Comparison of ENCODE assay signal across 17 cellular contexts in genomic region chr2:238595750-238596570, GRCh38.
DNase-seq lines count a peak whose midpoint lies in the region; ATAC-seq and TF ChIP-seq lines count a peak whose summit lies in the region.
"Had no signal": no experiment of that assay in that cellular context is flagged by ENCODE, and none has a peak within 500 bp of the region (broad histone marks: within the 10 kb centered on the region; RNA-seq: fewer than 3 reads in every experiment).

No MANE protein-coding gene starts in this region.

- TF ChIP-seq POLR2A in HCT116 (IDR thresholded peaks at IDR 0.05; ENCODE audit: borderline replicate concordance, extremely low read depth, insufficient read depth, insufficient read length): no peak

- no peak for DNase-seq in HCT116 (ENCODE audit: low read depth, low spot score)
- no peak for DNase-seq in NCI-H1105 treated with DMSO at 0.1 percent for 48 hours (lab: John Stamatoyannopoulos, UW)
- no peak for DNase-seq in stimulated activated CD4-positive, alpha-beta T cell treated with anti-CD3 and anti-CD28 coated beads, Interleukin-12 subunit alpha, Interleukin-12 subunit beta, amount 100 ng/mL, for 4 hours
- DNase-seq: activated CD4-positive, alpha-beta T cell treated with anti-CD3 and anti-CD28 coated beads, Interleukin-2, amount 10 ng/mL, durations not matched to agents 7 days and 5 days; activated CD8-positive, alpha-beta memory T cell treated with anti-CD3 and anti-CD28 coated beads, Interleukin-2, amount 50 U/mL, for 48 hours; activated effector memory CD4-positive, alpha-beta T cell treated with anti-CD3 and anti-CD28 coated beads, Interleukin-2, amount 50 U/mL, for 16 hours; CD8-positive, alpha-beta memory T cell; KBM-7; left cardiac atrium; NCI-H2029 treated with DMSO at 0.1 percent for 48 hours; SHP77 treated with DMSO at 0.1 percent for 48 hours; stimulated activated CD8-positive, alpha-beta memory T cell treated with anti-CD3 and anti-CD28 coated beads, Interleukin-4, amount 100 ng/mL, for 48 hours; T-cell had no signal

- H3K9ac ChIP-seq in HCT116 (ENCODE audit: low read length) (no peak overlapping the region), stomach smooth muscle (ENCODE audit: low read length in 2 of 2) (peak overlapping the region in 1 of 2 donors; percentile 62)

- no peaks in the 10 kb centered on the region for H3K9me2 ChIP-seq in HCT116 (ENCODE audit: insufficient read depth)

- POLR2A ChIA-PET in HCT116 (lab: Charles Lee): no interaction called here

- TF ChIP-seq CTCF in HCT116 (IDR thresholded peaks at IDR 0.05 in 2 of 3, conservative IDR thresholded peaks at IDR 0.05 in 1 of 3; ENCODE audit: borderline replicate concordance in 1 of 3, insufficient read depth in 1 of 3, low read depth in 2 of 3, low read length in 2 of 3): no peak

- TF ChIP-seq RAD21 in HCT116 (IDR thresholded peaks at IDR 0.05; ENCODE audit: low read depth): no peak

- no peaks in the 10 kb centered on the region for H3K36me3 ChIP-seq in HCT116 (ENCODE audit: control insufficient read depth in 1 of 2, insufficient read depth in 2 of 2, low read length in 2 of 2)
- H3K36me3 ChIP-seq in esophagus (ENCODE audit: control insufficient read depth in 2 of 2, insufficient read depth in 2 of 2, low read length in 1 of 2): no peaks in the 10 kb centered on the region
- H3K36me3 ChIP-seq in muscle layer of duodenum (ENCODE audit: control insufficient read depth in 1 of 2, insufficient read depth in 2 of 2, low read length in 2 of 2): no peaks in the 10 kb centered on the region
- no peaks in the 10 kb centered on the region for H3K36me3 ChIP-seq in stomach smooth muscle (ENCODE audit: control insufficient read depth in 2 of 2, insufficient read depth in 2 of 2, low read length in 2 of 2)

- CTCF ChIA-PET in HCT116 (lab: Charles Lee): interaction anchor here (0.6 to 1.5 kb wide), 3 partner anchors 82 to 238 kb away, joined by 3 to 5 read pairs (median 4); no protein-coding TSS in a partner anchor

- H3K9me3 ChIP-seq in HCT116 (ENCODE audit: control insufficient read depth in 1 of 2, insufficient read depth in 1 of 2, low read depth in 1 of 2, low read length in 2 of 2) (no peaks in the 10 kb centered on the region), esophagus (ENCODE audit: control insufficient read depth in 2 of 2, insufficient read depth in 1 of 2, low read depth in 1 of 2, low read length in 1 of 2) (no peaks in the 10 kb centered on the region), muscle layer of duodenum (ENCODE audit: control insufficient read depth in 1 of 2, low read length in 2 of 2) (no peaks in the 10 kb centered on the region), stomach smooth muscle (ENCODE audit: control insufficient read depth in 2 of 2, low read length in 2 of 2) (no peaks in the 10 kb centered on the region)

- H4K20me1 ChIP-seq in HCT116 (ENCODE audit: insufficient read depth): no peaks in the 10 kb centered on the region

- no TSS peak for BruUV-seq in HCT116 (replicated peaks; lab: Mats Ljungman, UMichigan)

- peak overlapping the region; percentile 70; the same call in 1 of the 2 replicates for H3K4me2 ChIP-seq in HCT116 (ENCODE audit: low read length)

- H3K4me3 ChIP-seq in HCT116 (replicated peaks in 1 of 2; ENCODE audit: low read depth in 1 of 2, low read length in 2 of 2): no peak overlapping the region
- H3K4me3 ChIP-seq in esophagus (ENCODE audit: low read depth in 1 of 2, low read length in 2 of 2): no peak overlapping the region
- H3K4me3 ChIP-seq in muscle layer of duodenum (ENCODE audit: low read depth in 1 of 2, low read length in 2 of 2): no peak overlapping the region
- no peak overlapping the region for H3K4me3 ChIP-seq in stomach smooth muscle (ENCODE audit: low read length in 2 of 2)

- no peaks in the 10 kb centered on the region for H3K27me3 ChIP-seq in HCT116 (ENCODE audit: insufficient read depth, low read length)
- no peaks in the 10 kb centered on the region for H3K27me3 ChIP-seq in esophagus (ENCODE audit: control insufficient read depth in 1 of 2, insufficient read depth in 2 of 2, low read length in 2 of 2)
- no peaks in the 10 kb centered on the region for H3K27me3 ChIP-seq in muscle layer of duodenum (ENCODE audit: low read depth, low read length)
- H3K27me3 ChIP-seq in stomach smooth muscle (ENCODE audit: control insufficient read depth in 1 of 2, insufficient read depth in 2 of 2, low read length in 2 of 2): no peaks in the 10 kb centered on the region

- WGBS in esophagus, 2 donors: 75 to 83% methylated on average over 20 of the region's 20 CpGs

- RAD21 ChIA-PET in HCT116 (lab: Charles Lee; ENCODE audit: low non-redundant PET in 1 of 2, low total read pairs in 2 of 2, uncharacterized antibody in 2 of 2, unreplicated experiment in 2 of 2): no interaction called here

- H3K4me1 ChIP-seq in HCT116 (ENCODE audit: control insufficient read depth in 1 of 2, insufficient read depth in 2 of 2, low read length in 2 of 2) (peaks cover 23 to 38% of the 10 kb centered on the region in 2 experiments), esophagus (ENCODE audit: control insufficient read depth in 2 of 2, insufficient read depth in 2 of 2, low read length in 1 of 2) (peaks cover 0 to 10% of the 10 kb centered on the region in 2 donors), muscle layer of duodenum (ENCODE audit: control insufficient read depth in 1 of 2, insufficient read depth in 2 of 2, low read length in 2 of 2) (peaks cover 0 to 2% of the 10 kb centered on the region in 2 donors), stomach smooth muscle (ENCODE audit: control insufficient read depth, insufficient read depth, low read length) (peaks cover 40% of the 10 kb centered on the region)

- intact Hi-C loops in HCT116 (cut with micrococcal nuclease): no loop called here

- peak overlapping the region; percentile 70; the same call in 1 of the 2 replicates for H3K27ac ChIP-seq in HCT116 (ENCODE audit: low read depth, low read length)
- H3K27ac ChIP-seq in esophagus (ENCODE audit: low read depth in 2 of 2, low read length in 1 of 2): peak overlapping the region; percentile 33 to 61
- peak overlapping the region; percentile 18 for H3K27ac ChIP-seq in muscle layer of duodenum (ENCODE audit: low read length)
- peak overlapping the region; percentile 94 for H3K27ac ChIP-seq in stomach smooth muscle (ENCODE audit: low read length)

- H3K79me2 ChIP-seq in HCT116 (ENCODE audit: insufficient read depth, low read length): no peaks in the 10 kb centered on the region

- no peak overlapping the region for H2AFZ ChIP-seq in HCT116 (ENCODE audit: low read depth, low read length, poor library complexity, severe bottlenecking)

- no peak for ATAC-seq in HCT116
- ATAC-seq in HG03442 (IDR thresholded peaks at IDR 0.05; ENCODE audit: unreplicated experiment): no peak
- ATAC-seq: T-cell had no signal

TF ChIP-seq in HCT116, 20 proteins besides CTCF, POLR2A, EP300 and RAD21 (continues in another document):
- TF ChIP-seq ELF1 (IDR thresholded peaks at IDR 0.05; ENCODE audit: borderline replicate concordance, low read depth): no peak
- TF ChIP-seq SRF (IDR thresholded peaks at IDR 0.05; ENCODE audit: low read depth): no peak
- no peak for TF ChIP-seq ZFX (IDR thresholded peaks at IDR 0.05)
- no peak for TF ChIP-seq JUND (IDR thresholded peaks at IDR 0.05)
- TF ChIP-seq ZNF274 (IDR thresholded peaks at IDR 0.05; ENCODE audit: low read depth, low read length): no peak
- no peak for TF ChIP-seq EGR1 (IDR thresholded peaks at IDR 0.05; ENCODE audit: low read depth)
- TF ChIP-seq SP1 (IDR thresholded peaks at IDR 0.05; ENCODE audit: low read depth): no peak
- TF ChIP-seq ZBTB33 (IDR thresholded peaks at IDR 0.05; ENCODE audit: extremely low read depth, insufficient replicate concordance, low read length): no peak
- no peak for TF ChIP-seq EZH2 (IDR thresholded peaks at IDR 0.05)
- no peak for TF ChIP-seq CBX3 (IDR thresholded peaks at IDR 0.05; ENCODE audit: low read depth)
- TF ChIP-seq YY1 (IDR thresholded peaks at IDR 0.05; ENCODE audit: extremely low read depth, insufficient replicate concordance, low read depth, low read length): no peak
- TF ChIP-seq MAX (IDR thresholded peaks at IDR 0.05): no peak
- TF ChIP-seq SIN3A (IDR thresholded peaks at IDR 0.05; ENCODE audit: low read depth): no peak
- no peak for TF ChIP-seq TCF7L2 (IDR thresholded peaks at IDR 0.05; ENCODE audit: borderline replicate concordance, extremely low read depth, insufficient read depth, insufficient read length)
- TF ChIP-seq ATF3 (IDR thresholded peaks at IDR 0.05): no peak

Comparison
In these comparisons a context has a peak if more than half of its experiments do, and no peak if none do; other contexts are left out.
1. H3K27ac ChIP-seq: peak in every context shown above with its lines; median percentile 94 in stomach smooth muscle; 70 in HCT116; 47 in esophagus; 18 in muscle layer of duodenum.